Comparison of ENCODE assay signal across 13 cellular contexts in the genomic region with DNA sequence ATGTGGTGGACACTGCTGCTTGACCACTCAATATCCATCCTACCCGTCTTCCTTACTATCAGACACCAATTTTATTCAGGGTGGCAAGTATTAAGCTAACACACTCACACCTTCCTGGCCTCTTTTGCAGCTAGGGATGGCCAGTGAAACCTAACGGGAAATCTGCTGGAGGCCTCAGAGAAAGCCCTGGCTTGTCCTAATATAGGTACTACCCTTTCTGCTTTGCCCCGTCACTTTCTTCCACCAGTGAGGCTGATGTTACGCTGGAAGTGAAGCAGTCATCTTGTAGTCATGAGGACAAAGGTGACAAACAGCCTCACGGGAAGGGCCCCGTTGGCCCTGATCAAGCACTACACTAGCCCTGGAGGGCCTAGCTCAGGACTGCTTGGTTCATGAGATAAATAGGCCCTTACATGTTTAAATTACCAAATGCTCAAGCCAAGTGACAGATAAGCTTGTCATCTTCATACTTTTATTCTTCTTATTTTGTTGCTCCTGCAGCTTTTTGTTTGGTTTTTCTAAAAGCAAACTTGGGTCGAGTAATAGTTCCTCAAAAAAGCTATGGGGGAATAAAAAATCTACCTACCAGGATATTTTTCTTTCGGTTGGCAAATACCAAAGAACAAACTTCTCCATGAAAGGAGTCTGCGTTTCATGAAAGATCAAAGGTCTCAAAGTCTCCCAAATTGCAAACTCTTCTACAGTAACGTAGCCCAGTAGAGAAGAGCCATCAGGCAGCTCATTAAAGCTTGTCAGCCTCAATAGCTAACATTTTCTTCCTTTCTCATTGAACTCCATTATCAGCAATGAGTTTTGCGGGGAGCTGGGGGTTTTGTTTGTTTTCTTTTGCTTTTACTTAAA. TPM values are rescaled to one million over a fixed set of nuclear protein-coding genes. Genes with fewer than 3 reads are reported as not detected.
DNase-seq lines count a peak whose midpoint lies in the region; ATAC-seq and TF ChIP-seq lines count a peak whose summit lies in the region.
"Had no signal": no experiment of that assay in that cellular context is flagged by ENCODE, and none has a peak within 500 bp of the region (broad histone marks: within the 10 kb centered on the region; RNA-seq: fewer than 3 reads in every experiment).

No MANE protein-coding gene starts in this region.

- H3K4me3 ChIP-seq in cardiac muscle cell = no peak overlapping the region
- no peak overlapping the region for H3K4me3 ChIP-seq in endodermal cell (ENCODE audit: low read length)

- H3K9ac ChIP-seq in endodermal cell (ENCODE audit: extremely low read depth, low read length, poor library complexity, severe bottlenecking) = no peak overlapping the region

- H3K27me3 Mint-ChIP-seq in endodermal cell (ENCODE audit: insufficient read depth) = no peaks in the 10 kb centered on the region
- H3K27me3 Mint-ChIP-seq in nephron progenitor cell (ENCODE audit: low read depth, poor library complexity) = peaks cover 3% of the 10 kb centered on the region
- no peaks in the 10 kb centered on the region for H3K27me3 Mint-ChIP-seq in type B pancreatic cell
- H3K27me3 Mint-ChIP-seq: activated naive CD8-positive, alpha-beta T cell; CD4-positive, CD25-positive, alpha-beta regulatory T cell had no signal

- H3K27ac ChIP-seq in cardiac muscle cell (peak overlapping the region; percentile 62), endodermal cell (ENCODE audit: low read depth, low read length) (peak overlapping the region; percentile 27)

- intact Hi-C loops in Right ventricle myocardium superior (cut with DNase I) = no loop called here

- H3K4me3 Mint-ChIP-seq in endodermal cell (no peak overlapping the region), nephron progenitor cell (no peak overlapping the region), type B pancreatic cell (no peak overlapping the region)
- H3K4me3 Mint-ChIP-seq: activated naive CD8-positive, alpha-beta T cell; CD4-positive, CD25-positive, alpha-beta regulatory T cell had no signal

- H3K9me3 Mint-ChIP-seq in endodermal cell = peaks cover 5% of the 10 kb centered on the region
- peaks cover 14% of the 10 kb centered on the region for H3K9me3 Mint-ChIP-seq in nephron progenitor cell
- peaks cover 5% of the 10 kb centered on the region for H3K9me3 Mint-ChIP-seq in type B pancreatic cell

- no peak for TF ChIP-seq POLR2A in GM18505 (IDR thresholded peaks at IDR 0.05; ENCODE audit: borderline replicate concordance, extremely low read depth, insufficient read depth, insufficient read length)

- no peaks in the 10 kb centered on the region for H3K36me3 ChIP-seq in cardiac muscle cell
- peaks cover 34% of the 10 kb centered on the region for H3K36me3 ChIP-seq in endodermal cell (ENCODE audit: control insufficient read depth, insufficient read depth, low read length)

- H3K4me1 Mint-ChIP-seq in endodermal cell (peaks cover 36% of the 10 kb centered on the region), nephron progenitor cell (peaks cover 12% of the 10 kb centered on the region), type B pancreatic cell (ENCODE audit: unreplicated experiment) (peaks cover 55% of the 10 kb centered on the region)

- no peak for TF ChIP-seq CTCF in cardiac muscle cell (IDR thresholded peaks at IDR 0.05; ENCODE audit: low read depth, low read length)
- no peak for TF ChIP-seq CTCF in endodermal cell (conservative IDR thresholded peaks at IDR 0.05)
- no peak for TF ChIP-seq CTCF in nephron progenitor cell (IDR thresholded peaks at IDR 0.05)
- TF ChIP-seq CTCF in type B pancreatic cell (conservative IDR thresholded peaks at IDR 0.05) = no peak

- H3K36me3 Mint-ChIP-seq in endodermal cell (ENCODE audit: low read depth) (peaks cover 32% of the 10 kb centered on the region), nephron progenitor cell (ENCODE audit: low read depth) (peaks cover 45% of the 10 kb centered on the region), type B pancreatic cell (peaks cover 43% of the 10 kb centered on the region)

- H3K27ac Mint-ChIP-seq in endodermal cell = peak overlapping the region; percentile 22
- peak overlapping the region; percentile 76 for H3K27ac Mint-ChIP-seq in nephron progenitor cell
- H3K27ac Mint-ChIP-seq in type B pancreatic cell = peak overlapping the region; percentile 83
- H3K27ac Mint-ChIP-seq: activated naive CD8-positive, alpha-beta T cell had no signal

- H3K9me3 ChIP-seq in cardiac muscle cell (ENCODE audit: low read depth) (no peaks in the 10 kb centered on the region), endodermal cell (ENCODE audit: control insufficient read depth, low read length) (peaks cover 14% of the 10 kb centered on the region)

- H3K27me3 ChIP-seq in cardiac muscle cell (no peaks in the 10 kb centered on the region), endodermal cell (ENCODE audit: control insufficient read depth, insufficient read depth, low read length, poor library complexity, severe bottlenecking) (no peaks in the 10 kb centered on the region)

- WGBS in endodermal cell (ENCODE audit: insufficient coverage in 1 of 2, insufficient read length in 1 of 2), 2 experiments = 93 to 98% methylated on average over 8 to 11 of the region's 11 CpGs

- H3K4me1 ChIP-seq in cardiac muscle cell (ENCODE audit: low read depth) (peaks cover 37% of the 10 kb centered on the region), endodermal cell (ENCODE audit: control insufficient read depth, insufficient read depth, low read length) (no peaks in the 10 kb centered on the region)

- DNase-seq in cardiac muscle cell (ENCODE audit: low read depth in 1 of 2, low spot score in 1 of 2) (no peak), Right ventricle myocardium superior (no peak), endodermal cell (no peak), nephron progenitor cell (no peak), type B pancreatic cell (ENCODE audit: extremely low spot score, unreplicated experiment) (no peak)
- DNase-seq: activated CD4-positive, alpha-beta T cell treated with anti-CD3 and anti-CD28 coated beads for 4 hours; activated T-cell treated with anti-CD3 and anti-CD28 coated beads for 4 hours; CD4-positive, CD25-positive, alpha-beta regulatory T cell; NCI-H2081 treated with DMSO at 0.1 percent for 48 hours had no signal

- ATAC-seq in Right ventricle myocardium superior (ENCODE audit: poor library complexity) (no peak), HG02623 (IDR thresholded peaks at IDR 0.05; ENCODE audit: unreplicated experiment) (no peak), GM19455 (IDR thresholded peaks at IDR 0.05; ENCODE audit: unreplicated experiment) (no peak), GM18505 (IDR thresholded peaks at IDR 0.05; ENCODE audit: unreplicated experiment) (no peak)

RNA-seq across cellular contexts. Expression of gene CREB3L2, which starts 17.5 kb away (rescaled TPM):
- total RNA-seq in cardiac muscle cell = 15.8 and 24.3 TPM in 2 replicates
- polyA plus RNA-seq in cardiac muscle cell = 22.1 and 25.5 TPM in 2 replicates
- total RNA-seq in Right ventricle myocardium superior = 18.1 TPM
- 10 to 100 TPM; 48.2 to 80.2 TPM for total RNA-seq in endodermal cell
- polyA plus RNA-seq in endodermal cell (2013, experiment 1 of 2) = 28.1 TPM
- polyA plus RNA-seq in endodermal cell (2013, experiment 2 of 2) = 28.2 TPM
- 85.8 and 173 TPM in 2 replicates for total RNA-seq in type B pancreatic cell (ENCODE audit: low replicate concordance)

Comparison
In these comparisons a context has a peak if more than half of its experiments do, and no peak if none do; other contexts are left out.
1. H3K27ac Mint-ChIP-seq: peak in every context shown above with its lines; median percentile 83 in type B pancreatic cell; 76 in nephron progenitor cell; 22 in endodermal cell.